ENCODE assay signal across 13 cellular contexts in genomic region chr1:118461154-118461553, GRCh38.
DNase-seq lines count a peak whose midpoint lies in the region; FAIRE-seq and TF ChIP-seq lines count a peak whose summit lies in the region.
"Had no signal": no experiment of that assay in that cellular context is flagged by ENCODE, and none has a peak within 500 bp of the region (broad histone marks: within the 10 kb centered on the region; RNA-seq: fewer than 3 reads in every experiment).

No MANE protein-coding gene starts in this region.

- no peak overlapping the region for H3K4me2 ChIP-seq in OCI-LY3 (ENCODE audit: low read length)
- no peak overlapping the region for H3K4me2 ChIP-seq in hepatocyte

- no peaks in the 10 kb centered on the region for H3K4me1 Mint-ChIP-seq in MCF 10A (ENCODE audit: insufficient read depth, unreplicated experiment)
- H3K4me1 Mint-ChIP-seq: activated CD8-positive, alpha-beta memory T cell treated with anti-CD3 and anti-CD28 coated beads, Interleukin-2, amount 10 ng/mL, durations not matched to agents 7 days and 5 days had no signal

- TF ChIP-seq POLR2A in breast epithelium (IDR thresholded peaks at IDR 0.05) (no peak), thyroid gland (IDR thresholded peaks at IDR 0.05) (no peak)

- H4K20me1 ChIP-seq in OCI-LY3 (ENCODE audit: insufficient read depth, low read length), result no peaks in the 10 kb centered on the region
- H4K20me1 ChIP-seq in hepatocyte (ENCODE audit: insufficient read depth, poor library complexity, severe bottlenecking), result no peaks in the 10 kb centered on the region

- H3K27me3 Mint-ChIP-seq in MCF 10A (ENCODE audit: insufficient read depth, unreplicated experiment), result no peaks in the 10 kb centered on the region
- H3K27me3 Mint-ChIP-seq: activated CD8-positive, alpha-beta memory T cell treated with anti-CD3 and anti-CD28 coated beads, Interleukin-2, amount 10 ng/mL, durations not matched to agents 7 days and 5 days had no signal

- H2AFZ ChIP-seq in OCI-LY3 (ENCODE audit: low read depth, low read length) (no peak overlapping the region), hepatocyte (no peak overlapping the region)

- no peak overlapping the region for H3K27ac Mint-ChIP-seq in MCF 10A (ENCODE audit: low read depth, unreplicated experiment)
- H3K27ac Mint-ChIP-seq: activated CD8-positive, alpha-beta memory T cell treated with anti-CD3 and anti-CD28 coated beads, Interleukin-2, amount 10 ng/mL, durations not matched to agents 7 days and 5 days; activated naive CD4-positive, alpha-beta T cell treated with anti-CD3 and anti-CD28 coated beads, Interleukin-2, amount 50 U/mL, for 72 hours had no signal

- H3K27me3 ChIP-seq in breast epithelium (no peaks in the 10 kb centered on the region), OCI-LY3 (ENCODE audit: low read depth, low read length) (no peaks in the 10 kb centered on the region), thyroid gland (no peaks in the 10 kb centered on the region), hepatocyte (no peaks in the 10 kb centered on the region)

- POLR2A ChIA-PET in MCF 10A (lab: Yijun Ruan, JAX), result no interaction called here

- no peak for TF ChIP-seq CTCF in MCF 10A (IDR thresholded peaks at IDR 0.05; ENCODE audit: unreplicated experiment)
- TF ChIP-seq CTCF in breast epithelium (IDR thresholded peaks at IDR 0.05), result no peak
- TF ChIP-seq CTCF in OCI-LY3 (IDR thresholded peaks at IDR 0.05; ENCODE audit: low read depth, low read length), result 0 out of 2 replicates have a peak, but pooled peaks have one; percentile 4
- peak; percentile 4 for TF ChIP-seq CTCF in fibroblast of the aortic adventitia (IDR thresholded peaks at IDR 0.05; ENCODE audit: insufficient read depth, low read length)
- no peak for TF ChIP-seq CTCF in thyroid gland (IDR thresholded peaks at IDR 0.05)
- TF ChIP-seq CTCF in hepatocyte (IDR thresholded peaks at IDR 0.05; ENCODE audit: poor library complexity), result no peak

- no peaks in the 10 kb centered on the region for H3K4me1 ChIP-seq in breast epithelium
- no peaks in the 10 kb centered on the region for H3K4me1 ChIP-seq in OCI-LY3 (ENCODE audit: low read length)
- H3K4me1 ChIP-seq in thyroid gland, result no peaks in the 10 kb centered on the region
- no peaks in the 10 kb centered on the region for H3K4me1 ChIP-seq in hepatocyte (ENCODE audit: insufficient read depth)

- H3K9me3 Mint-ChIP-seq in MCF 10A (ENCODE audit: unreplicated experiment), result peaks cover 5% of the 10 kb centered on the region

- H3K4me3 ChIP-seq in breast epithelium (no peak overlapping the region), OCI-LY3 (ENCODE audit: low read length) (no peak overlapping the region), fibroblast of the aortic adventitia (ENCODE audit: low read depth, low read length) (no peak overlapping the region), thyroid gland (replicated peaks in 1 of 3) (no peak overlapping the region), hepatocyte (no peak overlapping the region)

- no peak overlapping the region for H3K9ac ChIP-seq in OCI-LY3 (ENCODE audit: low read length)

- H3K27ac ChIP-seq in breast epithelium, result no peak overlapping the region
- no peak overlapping the region for H3K27ac ChIP-seq in OCI-LY3 (ENCODE audit: low read length)
- no peak overlapping the region for H3K27ac ChIP-seq in thyroid gland
- H3K27ac ChIP-seq in hepatocyte, result no peak overlapping the region

- DNase-seq in MCF 10A (ENCODE audit: unreplicated experiment) (peak; percentile 4), breast epithelium (ENCODE audit: low spot score in 2 of 2) (no peak), fibroblast of the aortic adventitia (ENCODE audit: low read depth) (no peak), thyroid gland (no peak), hepatocyte (ENCODE audit: low spot score) (no peak), posterior cingulate gyrus (no peak), frontal cortex (ENCODE audit: low spot score in 2 of 2) (no peak)
- DNase-seq: activated CD8-positive, alpha-beta memory T cell treated with anti-CD3 and anti-CD28 coated beads, Interleukin-2, amount 10 ng/mL, durations not matched to agents 7 days and 5 days; DMS 273 treated with DMSO at 0.1 percent for 48 hours; NCI-H187; SHP77 had no signal

- FAIRE-seq in frontal cortex (lab: Jason Lieb, UNC), result no peak

- H3K36me3 Mint-ChIP-seq in MCF 10A (ENCODE audit: insufficient read depth, unreplicated experiment), result no peaks in the 10 kb centered on the region
- H3K36me3 Mint-ChIP-seq: activated CD8-positive, alpha-beta memory T cell treated with anti-CD3 and anti-CD28 coated beads, Interleukin-2, amount 10 ng/mL, durations not matched to agents 7 days and 5 days had no signal

- intact Hi-C loops in MCF 10A (cut with micrococcal nuclease), result no loop called here
- intact Hi-C loops in breast epithelium (cut with DNase I; ENCODE audit: low total_unique reads), result no loop called here
- intact Hi-C loops in thyroid gland (cut with DNase I), result no loop called here
- intact Hi-C loops in posterior cingulate gyrus (cut with DNase I), result no loop called here

- no peak overlapping the region for H3K4me3 Mint-ChIP-seq in MCF 10A (ENCODE audit: unreplicated experiment)
- H3K4me3 Mint-ChIP-seq: activated CD8-positive, alpha-beta memory T cell treated with anti-CD3 and anti-CD28 coated beads, Interleukin-2, amount 10 ng/mL, durations not matched to agents 7 days and 5 days had no signal

- H3K9me3 ChIP-seq in breast epithelium, result peaks cover 19 to 28% of the 10 kb centered on the region in 2 donors
- H3K9me3 ChIP-seq in OCI-LY3 (ENCODE audit: insufficient read depth, low read length), result no peaks in the 10 kb centered on the region
- no peaks in the 10 kb centered on the region for H3K9me3 ChIP-seq in thyroid gland
- H3K9me3 ChIP-seq in hepatocyte (ENCODE audit: low read depth), result no peaks in the 10 kb centered on the region

- H3K9me2 ChIP-seq in hepatocyte (replicated peaks; ENCODE audit: insufficient read depth), result no peaks in the 10 kb centered on the region

- H3K36me3 ChIP-seq in breast epithelium, result no peaks in the 10 kb centered on the region
- no peaks in the 10 kb centered on the region for H3K36me3 ChIP-seq in OCI-LY3 (replicated peaks; ENCODE audit: low read depth, low read length)
- no peaks in the 10 kb centered on the region for H3K36me3 ChIP-seq in thyroid gland
- no peaks in the 10 kb centered on the region for H3K36me3 ChIP-seq in hepatocyte (replicated peaks; ENCODE audit: insufficient read depth, low read depth)

- H3K79me2 ChIP-seq in OCI-LY3 (ENCODE audit: low read length), result no peaks in the 10 kb centered on the region
- H3K79me2 ChIP-seq in hepatocyte, result no peaks in the 10 kb centered on the region

- CTCF ChIA-PET in MCF 10A (lab: Yijun Ruan, JAX), result interaction anchor here (0.7 to 1.1 kb wide), 2 partner anchors 31 to 336 kb away, joined by 3 read pairs; no protein-coding TSS in a partner anchor

- BruUV-seq in MCF 10A (replicated peaks; lab: Mats Ljungman, UMichigan), result no TSS peak

Comparison
In these comparisons a context has a peak if more than half of its experiments do, and no peak if none do; other contexts are left out.
1. CTCF ChIP-seq: peak in OCI-LY3 (single experiment) and fibroblast of the aortic adventitia (single experiment); none in MCF 10A (single experiment), breast epithelium (0 of 3), thyroid gland (0 of 6) and hepatocyte (single experiment).